In the genomic region with DNA sequence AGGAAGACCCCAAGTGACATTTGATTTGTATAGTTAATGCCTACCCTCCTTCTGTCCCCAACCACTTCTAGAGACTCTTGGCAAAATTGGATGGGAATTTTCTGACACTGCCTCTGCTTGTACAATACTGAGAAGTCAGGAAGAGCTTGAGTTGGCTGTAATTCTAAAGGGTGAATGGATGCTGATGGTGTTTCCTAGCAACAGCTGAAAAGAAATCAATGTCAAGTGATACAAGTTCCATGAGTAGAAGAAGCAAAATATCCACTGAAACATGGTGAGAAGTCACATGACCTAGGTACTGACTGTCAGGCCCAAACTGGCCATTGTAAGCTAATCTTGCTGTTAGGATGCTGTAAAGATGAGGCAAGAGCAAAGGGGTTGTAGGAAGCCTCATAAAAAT, we compare ENCODE assay signal across 30 cellular contexts.
"Had no signal": no experiment of that assay in that cellular context is flagged by ENCODE, and none has a peak within 500 bp of the region (broad histone marks: within the 10 kb centered on the region; RNA-seq: fewer than 3 reads in every experiment).

No MANE protein-coding gene starts in this region.

- H3K27ac ChIP-seq: neutrophil, ovary, parathyroid adenoma, psoas muscle, right lobe of liver, sigmoid colon, stomach, thoracic aorta, thyroid gland, tibial nerve, upper lobe of left lung, vagina had no signal

- H3K36me3 Mint-ChIP-seq: naive thymus-derived CD4-positive, alpha-beta T cell; natural killer cell; stimulated activated effector memory CD8-positive, alpha-beta T cell treated with anti-CD3 and anti-CD28 coated beads, Interleukin-12 subunit alpha, Interleukin-12 subunit beta, amount 100 ng/mL, for 72 hours had no signal

- ATAC-seq: naive thymus-derived CD4-positive, alpha-beta T cell; natural killer cell; psoas muscle; right cardiac atrium; right lobe of liver; stimulated activated effector memory CD8-positive, alpha-beta T cell treated with anti-CD3 and anti-CD28 coated beads, Interleukin-12 subunit alpha, Interleukin-12 subunit beta, amount 100 ng/mL, for 72 hours; stimulated activated naive B cell treated with anti-CD40 and anti-IgM and Interleukin-4, amounts not matched to agents 10 μg/mL and 1 μg/mL and 100 μg/mL, for 72 hours had no signal

- H3K27me3 Mint-ChIP-seq: progenitor cell of endocrine pancreas had no signal

- H3K4me3 ChIP-seq: ovary, psoas muscle, right lobe of liver, sigmoid colon, stomach, thoracic aorta, thyroid gland, tibial nerve, upper lobe of left lung, vagina had no signal

- H3K4me1 Mint-ChIP-seq: stimulated activated effector memory CD8-positive, alpha-beta T cell treated with anti-CD3 and anti-CD28 coated beads, Interleukin-12 subunit alpha, Interleukin-12 subunit beta, amount 100 ng/mL, for 72 hours had no signal

- H3K9me3 ChIP-seq: neutrophil, ovary, psoas muscle, right lobe of liver, sigmoid colon, stomach, thoracic aorta, thyroid gland, tibial nerve, upper lobe of left lung, vagina had no signal

- H3K4me3 Mint-ChIP-seq: naive thymus-derived CD4-positive, alpha-beta T cell; natural killer cell; nephron; neural crest cell; stimulated activated effector memory CD8-positive, alpha-beta T cell treated with anti-CD3 and anti-CD28 coated beads, Interleukin-12 subunit alpha, Interleukin-12 subunit beta, amount 100 ng/mL, for 72 hours; stimulated activated naive B cell treated with anti-CD40 and anti-IgM and Interleukin-4, amounts not matched to agents 10 μg/mL and 1 μg/mL and 100 μg/mL, for 72 hours; stimulated activated naive CD8-positive, alpha-beta T cell treated with anti-CD3 and anti-CD28 coated beads, Interleukin-15, Interleukin-2, amounts not matched to agents 100 ng/mL and 50 ng/mL, for 24 hours had no signal

- H3K79me2 ChIP-seq: parathyroid adenoma had no signal

- H3K4me1 ChIP-seq: parathyroid adenoma, psoas muscle, right lobe of liver, stomach, thyroid gland, tibial nerve, upper lobe of left lung, vagina had no signal

- H3K27me3 ChIP-seq: neutrophil, ovary, right lobe of liver, sigmoid colon, stomach, thyroid gland, tibial nerve, upper lobe of left lung, vagina had no signal

- H3K9me3 Mint-ChIP-seq: naive thymus-derived CD4-positive, alpha-beta T cell; natural killer cell; nephron; neural crest cell; stimulated activated effector memory CD8-positive, alpha-beta T cell treated with anti-CD3 and anti-CD28 coated beads, Interleukin-12 subunit alpha, Interleukin-12 subunit beta, amount 100 ng/mL, for 72 hours; stimulated activated naive B cell treated with anti-CD40 and anti-IgM and Interleukin-4, amounts not matched to agents 10 μg/mL and 1 μg/mL and 100 μg/mL, for 72 hours; stimulated activated naive CD8-positive, alpha-beta T cell treated with anti-CD3 and anti-CD28 coated beads, Interleukin-15, Interleukin-2, amounts not matched to agents 100 ng/mL and 50 ng/mL, for 24 hours had no signal

- DNase-seq: naive thymus-derived CD4-positive, alpha-beta T cell; natural killer cell; occipital lobe; ovary; posterior cingulate gyrus; psoas muscle; right cardiac atrium; right lobe of liver; sigmoid colon; small intestine; stimulated activated CD4-positive, alpha-beta T cell treated with anti-CD3 and anti-CD28 coated beads, Interleukin-15, amount 100 ng/mL, for 24 hours; stimulated activated CD4-positive, alpha-beta T cell treated with anti-CD3 and anti-CD28 coated beads, Interleukin-2, amount 100 ng/mL, for 24 hours; stimulated activated CD4-positive, alpha-beta T cell treated with anti-CD3 and anti-CD28 coated beads, Interleukin-2, amount 100 ng/mL, for 48 hours; stimulated activated CD4-positive, alpha-beta T cell treated with anti-CD3 and anti-CD28 coated beads, Interleukin-4, amount 100 ng/mL, for 24 hours; stimulated activated naive B cell treated with anti-CD40 and anti-IgM and Interleukin-4, amounts not matched to agents 10 μg/mL and 1 μg/mL and 100 μg/mL, for 72 hours; stimulated activated naive CD4-positive, alpha-beta T cell treated with Interleukin-2 at 50 U/mL for 16 hours; stomach; thyroid gland; trophoblast cell; upper lobe of left lung had no signal

- H3K36me3 ChIP-seq: neutrophil, ovary, right lobe of liver, sigmoid colon, stomach, thoracic aorta, thyroid gland, tibial nerve, upper lobe of left lung, vagina had no signal

- H2AFZ ChIP-seq: parathyroid adenoma had no signal

- H3K9ac ChIP-seq: parathyroid adenoma had no signal

- H3K27ac Mint-ChIP-seq: natural killer cell; nephron; progenitor cell of endocrine pancreas; stimulated activated effector memory CD8-positive, alpha-beta T cell treated with anti-CD3 and anti-CD28 coated beads, Interleukin-12 subunit alpha, Interleukin-12 subunit beta, amount 100 ng/mL, for 72 hours; stimulated activated naive B cell treated with anti-CD40 and anti-IgM and Interleukin-4, amounts not matched to agents 10 μg/mL and 1 μg/mL and 100 μg/mL, for 72 hours; stimulated activated naive CD8-positive, alpha-beta T cell treated with anti-CD3 and anti-CD28 coated beads, Interleukin-15, Interleukin-2, amounts not matched to agents 100 ng/mL and 50 ng/mL, for 24 hours had no signal
